Comparison of ENCODE assay signal across 8 cellular contexts in genomic region chr21:43789276-43790052, GRCh38. TPM values are rescaled to one million over a fixed set of nuclear protein-coding genes. Genes with fewer than 3 reads are reported as not detected.
DNase-seq lines count a peak whose midpoint lies in the region; ATAC-seq and TF ChIP-seq lines count a peak whose summit lies in the region.

RRP1 (plus strand) TSS chr21:43789577; CDS start chr21:43789630, 53 bp downstream.

- DNase-seq in COLO829 (ENCODE audit: low spot score) (peak; percentile 84), GM20000 (ENCODE audit: low spot score) (peak; percentile 99), HT1080 (ENCODE audit: low read depth) (peak; percentile 85), memory B cell (ENCODE audit: low spot score in 2 of 2) (peak; percentile 99 to 100)
- peak; percentile 88 for DNase-seq in NK-92 treated with Interleukin-12 subunit alpha and Interleukin-12 subunit beta, amount 100 ng/mL, for 24 hours (lab: John Stamatoyannopoulos, UW)
- peak; percentile 99 for DNase-seq in activated CD8-positive, alpha-beta memory T cell treated with anti-CD3 and anti-CD28 coated beads for 24 hours
- DNase-seq in effector CD8-positive, alpha-beta T cell (lab: John Stamatoyannopoulos, UW): peak; percentile 93
- peak; percentile 89 for DNase-seq in stimulated activated CD8-positive, alpha-beta memory T cell treated with anti-CD3 and anti-CD28 coated beads, Interleukin-12 subunit alpha, Interleukin-12 subunit beta, amount 100 ng/mL, for 1 hour (ENCODE audit: low read depth)

- TF ChIP-seq CTCF in GM20000 (IDR thresholded peaks at IDR 0.05; ENCODE audit: extremely low read depth, missing control alignments): peak; percentile 100

- peak within 1 kb of the TSS; percentile 75 for H3K27ac Mint-ChIP-seq in memory B cell

- peaks cover 6% of the 10 kb centered on the region for H3K36me3 Mint-ChIP-seq in memory B cell

- no peaks in the 10 kb centered on the region for H3K9me3 Mint-ChIP-seq in memory B cell

- H3K27me3 Mint-ChIP-seq in memory B cell: no peaks in the 10 kb centered on the region

- peak; percentile 85 for ATAC-seq in memory B cell (ENCODE audit: low read depth)

- H3K4me3 Mint-ChIP-seq in memory B cell: peak within 1 kb of the TSS; percentile 95

- H3K4me1 Mint-ChIP-seq in memory B cell: peaks cover 7% of the 10 kb centered on the region

RNA-seq across cellular contexts. Expression of gene RRP1, which starts in this region (rescaled TPM):
- total RNA-seq in HT1080 (2014; rRNA removed; shearing (Covaris generic)): 31.7 and 34.0 TPM in 2 replicates
- polyA plus RNA-seq in HT1080 (2015; cell fraction: cytosol; rRNA removed): 15.6 and 18.6 TPM in 2 replicates
- polyA plus RNA-seq in HT1080 (2015; cell fraction: nucleus; rRNA removed): 38.6 and 38.8 TPM in 2 replicates

Comparison
In these comparisons a context has a peak if more than half of its experiments do, and no peak if none do; other contexts are left out.
1. Peak in every context shown above with its lines: DNase-seq and ATAC-seq.